In the genomic region with DNA sequence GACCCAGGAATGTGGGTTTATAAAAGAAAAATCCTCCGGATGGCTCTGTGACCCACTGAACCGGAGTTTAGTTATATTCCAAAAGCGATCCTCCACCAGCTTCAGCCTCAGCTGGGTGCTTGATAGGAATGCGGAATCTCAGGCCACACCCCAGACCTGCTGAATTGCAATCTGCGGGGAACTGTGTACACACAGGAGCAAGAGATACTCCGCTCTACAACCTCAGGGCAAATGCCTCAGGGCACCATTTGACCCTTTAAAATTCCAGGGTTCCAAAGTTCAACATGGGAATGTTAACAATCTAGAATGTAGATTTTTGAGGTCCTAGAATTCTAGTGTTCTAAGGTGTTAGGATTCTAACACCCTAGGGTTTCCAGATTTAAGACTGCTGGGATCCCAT, we compare ENCODE assay signal across 14 cellular contexts. TPM values are rescaled to one million over a fixed set of nuclear protein-coding genes. Genes with fewer than 3 reads are reported as not detected.
DNase-seq lines count a peak whose midpoint lies in the region; ATAC-seq and TF ChIP-seq lines count a peak whose summit lies in the region.
"Had no signal": no experiment of that assay in that cellular context is flagged by ENCODE, and none has a peak within 500 bp of the region (broad histone marks: within the 10 kb centered on the region; RNA-seq: fewer than 3 reads in every experiment).

No MANE protein-coding gene starts in this region.

- peaks cover 5% of the 10 kb centered on the region for H3K4me1 Mint-ChIP-seq in type B pancreatic cell (ENCODE audit: unreplicated experiment)
- H3K4me1 Mint-ChIP-seq: activated T-helper 17 cell treated with anti-CD3 and anti-CD28 coated beads, Interleukin-2, amount 50 U/mL, for 72 hours had no signal

- peaks cover 7% of the 10 kb centered on the region for H3K9me3 Mint-ChIP-seq in type B pancreatic cell
- H3K9me3 Mint-ChIP-seq: activated T-helper 17 cell treated with anti-CD3 and anti-CD28 coated beads, Interleukin-2, amount 50 U/mL, for 72 hours had no signal

- no peak overlapping the region for H3K4me3 Mint-ChIP-seq in type B pancreatic cell
- H3K4me3 Mint-ChIP-seq: activated CD8-positive, alpha-beta T cell treated with anti-CD3 and anti-CD28 coated beads, Interleukin-2, amount 10 ng/mL, durations not matched to agents 7 days and 5 days; activated T-helper 17 cell treated with anti-CD3 and anti-CD28 coated beads, Interleukin-2, amount 50 U/mL, for 72 hours had no signal

- DNase-seq in NT2/D1 (ENCODE audit: low read depth, low spot score), result peak; percentile 33
- DNase-seq in kidney glomerular epithelial cell (lab: John Stamatoyannopoulos, UW), result peak; percentile 12
- no peak for DNase-seq in type B pancreatic cell (ENCODE audit: extremely low spot score, unreplicated experiment)
- no peak for DNase-seq in dedifferentiated amniotic fluid mesenchymal stem cell (ENCODE audit: extremely low spot score)
- DNase-seq: activated CD8-positive, alpha-beta T cell treated with anti-CD3 and anti-CD28 coated beads, Interleukin-2, amount 10 ng/mL, durations not matched to agents 7 days and 5 days; foreskin keratinocyte; GM23248; NCI-H2029; NCI-H526 treated with DMSO at 0.1 percent for 48 hours; nucleus accumbens; stimulated activated naive CD4-positive, alpha-beta T cell treated with Interleukin-2 at 50 U/mL for 16 hours had no signal

- ATAC-seq in HG02759 (IDR thresholded peaks at IDR 0.05; ENCODE audit: unreplicated experiment), result no peak
- ATAC-seq: activated CD8-positive, alpha-beta T cell treated with anti-CD3 and anti-CD28 coated beads, Interleukin-2, amount 10 ng/mL, durations not matched to agents 7 days and 5 days; activated T-helper 17 cell treated with anti-CD3 and anti-CD28 coated beads, Interleukin-2, amount 50 U/mL, for 72 hours; foreskin keratinocyte had no signal

- H3K27me3 Mint-ChIP-seq in type B pancreatic cell, result peaks cover 4% of the 10 kb centered on the region
- H3K27me3 Mint-ChIP-seq: activated T-helper 17 cell treated with anti-CD3 and anti-CD28 coated beads, Interleukin-2, amount 50 U/mL, for 72 hours had no signal

- H3K27me3 ChIP-seq in NT2/D1 (ENCODE audit: insufficient read depth, insufficient read length), result no peaks in the 10 kb centered on the region
- H3K27me3 ChIP-seq: foreskin keratinocyte had no signal

- H3K36me3 ChIP-seq in NT2/D1 (ENCODE audit: insufficient read depth, insufficient read length, low read length), result no peaks in the 10 kb centered on the region

- no peaks in the 10 kb centered on the region for H3K4me1 ChIP-seq in NT2/D1 (ENCODE audit: insufficient read depth, insufficient read length)
- H3K4me1 ChIP-seq: foreskin keratinocyte had no signal

- peak overlapping the region; percentile 62 for H3K27ac Mint-ChIP-seq in type B pancreatic cell
- H3K27ac Mint-ChIP-seq: activated CD8-positive, alpha-beta T cell treated with anti-CD3 and anti-CD28 coated beads, Interleukin-2, amount 10 ng/mL, durations not matched to agents 7 days and 5 days; activated T-helper 17 cell treated with anti-CD3 and anti-CD28 coated beads, Interleukin-2, amount 50 U/mL, for 72 hours had no signal

- peaks cover 7% of the 10 kb centered on the region; the same call in 1 of the 2 replicates for H3K9me3 ChIP-seq in NT2/D1 (ENCODE audit: insufficient read depth, low read length)

- no peak overlapping the region for H3K9ac ChIP-seq in NT2/D1 (ENCODE audit: insufficient read length, low read depth)
- H3K9ac ChIP-seq: GM23248 had no signal

- H3K4me3 ChIP-seq in NT2/D1 (ENCODE audit: insufficient read length, low read depth), result no peak overlapping the region
- H3K4me3 ChIP-seq: GM23248, skin epidermis had no signal

- no peaks in the 10 kb centered on the region for H3K36me3 Mint-ChIP-seq in type B pancreatic cell

- no peak for TF ChIP-seq CTCF in type B pancreatic cell (conservative IDR thresholded peaks at IDR 0.05)

RNA-seq across cellular contexts. Expression of gene BPIFA2, which starts 10.8 kb away (rescaled TPM):
- total RNA-seq in type B pancreatic cell (ENCODE audit: low replicate concordance), result not detected in 2 replicates
- total RNA-seq: activated CD8-positive, alpha-beta T cell treated with anti-CD3 and anti-CD28 coated beads, Interleukin-2, amount 10 ng/mL, durations not matched to agents 7 days and 5 days; activated T-helper 17 cell treated with anti-CD3 and anti-CD28 coated beads, Interleukin-2, amount 50 U/mL, for 72 hours; foreskin keratinocyte; GM23248 had no signal

RNA-seq across cellular contexts. Expression of gene BPIFA3, which starts 38.4 kb away (rescaled TPM):
- total RNA-seq in type B pancreatic cell (ENCODE audit: low replicate concordance), result not detected in 2 replicates
- total RNA-seq: activated CD8-positive, alpha-beta T cell treated with anti-CD3 and anti-CD28 coated beads, Interleukin-2, amount 10 ng/mL, durations not matched to agents 7 days and 5 days; activated T-helper 17 cell treated with anti-CD3 and anti-CD28 coated beads, Interleukin-2, amount 50 U/mL, for 72 hours; foreskin keratinocyte; GM23248 had no signal

RNA-seq across cellular contexts. Expression of gene BPIFA1, which starts 57.1 kb away (rescaled TPM):
- total RNA-seq in type B pancreatic cell (ENCODE audit: low replicate concordance), result 0.69 and 0.97 TPM in 2 replicates
- total RNA-seq: activated CD8-positive, alpha-beta T cell treated with anti-CD3 and anti-CD28 coated beads, Interleukin-2, amount 10 ng/mL, durations not matched to agents 7 days and 5 days; activated T-helper 17 cell treated with anti-CD3 and anti-CD28 coated beads, Interleukin-2, amount 50 U/mL, for 72 hours; foreskin keratinocyte; GM23248 had no signal

Comparison
In these comparisons a context has a peak if more than half of its experiments do, and no peak if none do; other contexts are left out.
1. DNase-seq: peak in NT2/D1 (single experiment) and kidney glomerular epithelial cell (single experiment); none in type B pancreatic cell (single experiment) and dedifferentiated amniotic fluid mesenchymal stem cell (single experiment).